31 cellular contexts compared by ENCODE assay signal in genomic region chr1:240758296-240758695, GRCh38.
"Had no signal": no experiment of that assay in that cellular context is flagged by ENCODE, and none has a peak within 500 bp of the region (broad histone marks: within the 10 kb centered on the region; RNA-seq: fewer than 3 reads in every experiment).

No MANE protein-coding gene starts in this region.

- H3K4me3 ChIP-seq: adrenal gland, ascending aorta, breast epithelium, gastroesophageal sphincter, heart right ventricle had no signal

- DNase-seq: activated CD4-positive, alpha-beta memory T cell treated with anti-CD3 and anti-CD28 coated beads for 36 hours; activated CD4-positive, alpha-beta T cell treated with anti-CD3 and anti-CD28 coated beads for 36 hours; activated CD4-positive, alpha-beta T cell treated with anti-CD3 and anti-CD28 coated beads, Interleukin-2, amount 10 ng/mL, durations not matched to agents 24 days and 14 days; activated CD4-positive, CD25-positive, alpha-beta regulatory T cell; activated CD4-positive, CD25-positive, alpha-beta regulatory T cell treated with anti-CD3 and anti-CD28 coated beads, Interleukin-2, amount 50 U/mL, for 72 hours; activated CD8-positive, alpha-beta memory T cell treated with anti-CD3 and anti-CD28 coated beads, Interleukin-2, amount 10 ng/mL, durations not matched to agents 7 days and 5 days; activated CD8-positive, alpha-beta memory T cell treated with anti-CD3 and anti-CD28 coated beads, Interleukin-2, amount 50 U/mL, for 4 hours; activated CD8-positive, alpha-beta T cell treated with anti-CD3 and anti-CD28 coated beads, Interleukin-2, amount 10 ng/mL, durations not matched to agents 7 days and 5 days; activated effector memory CD4-positive, alpha-beta T cell treated with anti-CD3 and anti-CD28 coated beads, Interleukin-2, amount 50 U/mL, for 16 hours; activated naive CD4-positive, alpha-beta T cell treated with anti-CD3 and anti-CD28 coated beads for 36 hours; activated naive CD8-positive, alpha-beta T cell treated with anti-CD3 and anti-CD28 coated beads for 36 hours; activated naive CD8-positive, alpha-beta T cell treated with anti-CD3 and anti-CD28 coated beads, Interleukin-2, amount 50 U/mL, for 24 hours; activated T-cell treated with anti-CD3 and anti-CD28 coated beads, Interleukin-2, amount 50 U/mL, for 1 hour; activated T-cell treated with anti-CD3 and anti-CD28 coated beads, Interleukin-2, amount 50 U/mL, for 48 hours; adrenal gland; amygdala; cortex of kidney; dermis blood vessel endothelial cell; effector CD4-positive, alpha-beta T cell; effector memory CD8-positive, alpha-beta T cell; foreskin melanocyte; heart right ventricle; T-helper 1 cell; T-helper 17 cell; T1000; WERI-Rb-1 had no signal

- H3K9me3 ChIP-seq: adrenal gland, ascending aorta, breast epithelium, gastroesophageal sphincter had no signal

- FAIRE-seq: colon had no signal

- ATAC-seq: activated CD4-positive, alpha-beta T cell treated with anti-CD3 and anti-CD28 coated beads for 36 hours; activated CD8-positive, alpha-beta memory T cell treated with anti-CD3 and anti-CD28 coated beads, Interleukin-2, amount 10 ng/mL, durations not matched to agents 7 days and 5 days; activated CD8-positive, alpha-beta T cell treated with anti-CD3 and anti-CD28 coated beads, Interleukin-2, amount 10 ng/mL, durations not matched to agents 7 days and 5 days; activated naive CD8-positive, alpha-beta T cell treated with anti-CD3 and anti-CD28 coated beads, Interleukin-2, amount 50 U/mL, for 24 hours; effector memory CD8-positive, alpha-beta T cell; esophagus mucosa; gastroesophageal sphincter; heart right ventricle; T-helper 17 cell had no signal

- H3K36me3 ChIP-seq: adrenal gland, ascending aorta, breast epithelium, gastroesophageal sphincter, heart right ventricle, WERI-Rb-1 had no signal

- H3K27me3 ChIP-seq: adrenal gland, ascending aorta, breast epithelium, gastroesophageal sphincter, heart right ventricle had no signal

- H3K4me1 ChIP-seq: adrenal gland, ascending aorta, breast epithelium, gastroesophageal sphincter, heart right ventricle had no signal

- H3K27ac ChIP-seq: adrenal gland, ascending aorta, breast epithelium, gastroesophageal sphincter, heart right ventricle, WERI-Rb-1 had no signal
